10 cellular contexts compared by ENCODE assay signal in the genomic region with DNA sequence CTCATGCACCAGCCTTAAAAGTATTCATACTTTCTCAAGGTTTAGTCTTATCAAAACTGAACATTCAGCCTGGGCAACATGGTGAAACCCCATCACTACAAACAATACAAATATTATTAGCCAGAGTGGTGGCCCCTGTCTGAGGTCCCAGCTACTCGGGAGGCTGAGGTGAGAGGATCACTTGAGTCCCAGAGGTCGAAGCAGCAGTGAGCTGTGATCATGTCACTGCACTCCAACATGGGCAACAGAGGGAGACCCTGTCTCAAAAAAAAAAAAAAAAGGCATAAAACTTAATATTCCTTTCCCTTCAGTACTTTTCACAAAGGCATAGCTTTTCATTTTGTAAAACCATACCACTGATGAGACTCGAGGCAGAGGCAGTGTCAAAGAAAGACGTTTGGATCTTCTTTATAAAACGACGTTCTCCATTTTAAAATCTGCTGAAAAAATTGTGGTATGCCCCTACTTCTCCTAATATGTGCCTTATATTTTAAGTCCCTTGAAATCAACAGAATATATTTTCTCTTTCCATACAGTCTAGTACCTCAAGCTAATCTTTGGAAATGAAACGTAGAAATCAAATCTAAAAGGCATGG. TPM values are rescaled to one million over a fixed set of nuclear protein-coding genes. Genes with fewer than 3 reads are reported as not detected.
DNase-seq lines count a peak whose midpoint lies in the region; ATAC-seq and TF ChIP-seq lines count a peak whose summit lies in the region.
"Had no signal": no experiment of that assay in that cellular context is flagged by ENCODE, and none has a peak within 500 bp of the region (broad histone marks: within the 10 kb centered on the region; RNA-seq: fewer than 3 reads in every experiment).

No MANE protein-coding gene starts in this region.

- H3K9me3 Mint-ChIP-seq in activated naive CD4-positive, alpha-beta T cell treated with anti-CD3 and anti-CD28 coated beads, Interleukin-2, amount 10 ng/mL, durations not matched to agents 7 days and 5 days = no peaks in the 10 kb centered on the region
- no peaks in the 10 kb centered on the region for H3K9me3 Mint-ChIP-seq in stimulated activated effector memory CD8-positive, alpha-beta T cell treated with anti-CD3 and anti-CD28 coated beads, Interleukin-12 subunit alpha, Interleukin-12 subunit beta, amount 100 ng/mL, for 72 hours

- H3K36me3 Mint-ChIP-seq in activated naive CD4-positive, alpha-beta T cell treated with anti-CD3 and anti-CD28 coated beads, Interleukin-2, amount 10 ng/mL, durations not matched to agents 7 days and 5 days = peaks cover 24% of the 10 kb centered on the region
- H3K36me3 Mint-ChIP-seq in stimulated activated effector memory CD8-positive, alpha-beta T cell treated with anti-CD3 and anti-CD28 coated beads, Interleukin-12 subunit alpha, Interleukin-12 subunit beta, amount 100 ng/mL, for 72 hours = peaks cover 23% of the 10 kb centered on the region

- peaks cover 47% of the 10 kb centered on the region for H3K4me1 Mint-ChIP-seq in activated naive CD4-positive, alpha-beta T cell treated with anti-CD3 and anti-CD28 coated beads, Interleukin-2, amount 10 ng/mL, durations not matched to agents 7 days and 5 days
- peaks cover 28% of the 10 kb centered on the region for H3K4me1 Mint-ChIP-seq in stimulated activated effector memory CD8-positive, alpha-beta T cell treated with anti-CD3 and anti-CD28 coated beads, Interleukin-12 subunit alpha, Interleukin-12 subunit beta, amount 100 ng/mL, for 72 hours

- CTCF ChIA-PET in activated naive CD4-positive, alpha-beta T cell treated with anti-CD3 and anti-CD28 coated beads, Interleukin-2, amount 10 ng/mL, durations not matched to agents 7 days and 5 days (lab: Charles Lee) = interaction anchor here (1.5 kb wide), 1 partner anchor 10 kb away, joined by 4 read pairs; no protein-coding TSS in a partner anchor
- CTCF ChIA-PET in SK-N-SH (lab: Yijun Ruan, JAX) = interaction anchor here (0.7 kb wide), 1 partner anchor 55 kb away, joined by 3 read pairs; no protein-coding TSS in a partner anchor

- 25% methylated on average over 7 of the region's 7 CpGs for WGBS in SK-N-SH (ENCODE audit: low lambda C conversion rate)

- no peaks in the 10 kb centered on the region for H3K27me3 Mint-ChIP-seq in activated naive CD4-positive, alpha-beta T cell treated with anti-CD3 and anti-CD28 coated beads, Interleukin-2, amount 10 ng/mL, durations not matched to agents 7 days and 5 days

- no peaks in the 10 kb centered on the region for H3K9me3 ChIP-seq in SK-N-SH

- POLR2A ChIA-PET in SK-N-SH (lab: Yijun Ruan, JAX) = no interaction called here

- H3K27me3 ChIP-seq in SK-N-SH (ENCODE audit: insufficient read depth) = no peaks in the 10 kb centered on the region

- H3K36me3 ChIP-seq in SK-N-SH (replicated peaks in 1 of 2; ENCODE audit: control insufficient read depth in 1 of 2, insufficient read depth in 2 of 2, low read length in 1 of 2) = peaks cover 4 to 7% of the 10 kb centered on the region in 2 experiments

- no peak overlapping the region for H3K27ac ChIP-seq in SK-N-SH (ENCODE audit: low read depth in 2 of 2, low read length in 1 of 2)

- H3K4me3 Mint-ChIP-seq in activated naive CD4-positive, alpha-beta T cell treated with anti-CD3 and anti-CD28 coated beads, Interleukin-2, amount 10 ng/mL, durations not matched to agents 7 days and 5 days = peak overlapping the region; percentile 95
- peak overlapping the region; percentile 89 for H3K4me3 Mint-ChIP-seq in stimulated activated effector memory CD8-positive, alpha-beta T cell treated with anti-CD3 and anti-CD28 coated beads, Interleukin-12 subunit alpha, Interleukin-12 subunit beta, amount 100 ng/mL, for 72 hours

- no peaks in the 10 kb centered on the region for H3K9me2 ChIP-seq in SK-N-SH

- TF ChIP-seq POLR2A in erythroblast (IDR thresholded peaks at IDR 0.05; ENCODE audit: low read length) = no peak

- H3K4me1 ChIP-seq in SK-N-SH (ENCODE audit: control insufficient read depth in 1 of 2, insufficient read depth in 2 of 2, low read depth in 1 of 2, low read length in 1 of 2) = no peaks in the 10 kb centered on the region; a peak in 2 of 4 replicates

- peak overlapping the region; percentile 83 for H3K4me2 ChIP-seq in SK-N-SH

- no peak for DNase-seq in activated naive CD4-positive, alpha-beta T cell treated with anti-CD3 and anti-CD28 coated beads, Interleukin-2, amount 10 ng/mL, durations not matched to agents 7 days and 5 days
- DNase-seq in activated naive CD4-positive, alpha-beta T cell treated with anti-CD3 and anti-CD28 coated beads, Interleukin-2, amount 50 U/mL, for 16 hours = no peak
- DNase-seq in SK-N-SH = no peak
- peak; percentile 35 to 44 for DNase-seq in erythroblast (lab: John Stamatoyannopoulos, UW)
- DNase-seq in stimulated activated effector memory CD8-positive, alpha-beta T cell treated with anti-CD3 and anti-CD28 coated beads, Interleukin-12 subunit alpha, Interleukin-12 subunit beta, amount 100 ng/mL, for 72 hours (ENCODE audit: low spot score in 2 of 2) = no peak
- no peak for DNase-seq in NCI-H2196 treated with DMSO at 0.1 percent for 48 hours (lab: John Stamatoyannopoulos, UW; ENCODE audit: unreplicated experiment)
- DNase-seq in dedifferentiated amniotic fluid mesenchymal stem cell (ENCODE audit: extremely low spot score) = no peak
- DNase-seq: NCI-H1092 treated with DMSO at 0.1 percent for 48 hours, occipital lobe had no signal

- no peak for TF ChIP-seq EP300 in SK-N-SH (IDR thresholded peaks at IDR 0.05; ENCODE audit: borderline replicate concordance in 1 of 2, low read depth in 1 of 2, low read length in 1 of 2)

- no peaks in the 10 kb centered on the region for H3F3A ChIP-seq in SK-N-SH (replicated peaks; ENCODE audit: insufficient read depth)

- peak overlapping the region; percentile 68; the same call in 1 of the 2 replicates for H3K9ac ChIP-seq in SK-N-SH

- peak overlapping the region; percentile 85 to 87 for H3K4me3 ChIP-seq in SK-N-SH (ENCODE audit: low read depth in 2 of 2, low read length in 1 of 2)

- H2AFZ ChIP-seq in SK-N-SH (ENCODE audit: low read depth) = peak overlapping the region; percentile 78

- peaks cover 30% of the 10 kb centered on the region for H3K79me2 ChIP-seq in SK-N-SH (ENCODE audit: insufficient read depth)

- H4K20me1 ChIP-seq in SK-N-SH (ENCODE audit: insufficient read depth) = no peaks in the 10 kb centered on the region

- H3K27ac Mint-ChIP-seq in activated naive CD4-positive, alpha-beta T cell treated with anti-CD3 and anti-CD28 coated beads, Interleukin-2, amount 10 ng/mL, durations not matched to agents 7 days and 5 days = peak overlapping the region; percentile 97
- peak overlapping the region; percentile 96 for H3K27ac Mint-ChIP-seq in stimulated activated effector memory CD8-positive, alpha-beta T cell treated with anti-CD3 and anti-CD28 coated beads, Interleukin-12 subunit alpha, Interleukin-12 subunit beta, amount 100 ng/mL, for 72 hours

- ATAC-seq in stimulated activated effector memory CD8-positive, alpha-beta T cell treated with anti-CD3 and anti-CD28 coated beads, Interleukin-12 subunit alpha, Interleukin-12 subunit beta, amount 100 ng/mL, for 72 hours = peak; percentile 41
- no peak for ATAC-seq in GM21619 (IDR thresholded peaks at IDR 0.05; ENCODE audit: unreplicated experiment)

- no peak for TF ChIP-seq CTCF in SK-N-SH (IDR thresholded peaks at IDR 0.05)

- no peak for TF ChIP-seq RAD21 in SK-N-SH (IDR thresholded peaks at IDR 0.05; ENCODE audit: low read length)

TF ChIP-seq in SK-N-SH, 30 proteins besides CTCF, POLR2A, EP300 and RAD21:
- TF ChIP-seq NRF1 (IDR thresholded peaks at IDR 0.05; ENCODE audit: low read depth, low read length) (no peak), JUND (IDR thresholded peaks at IDR 0.05) (no peak), EZH2phosphoT487 (IDR thresholded peaks at IDR 0.05; ENCODE audit: borderline replicate concordance, low read depth) (no peak), MXI1 (IDR thresholded peaks at IDR 0.05; ENCODE audit: low read depth, low read length) (no peak), TAF1 (IDR thresholded peaks at IDR 0.05; ENCODE audit: borderline replicate concordance, low read depth, low read length) (no peak), SIN3A (IDR thresholded peaks at IDR 0.05; ENCODE audit: borderline replicate concordance, low read depth, low read length) (no peak), TEAD4 (IDR thresholded peaks at IDR 0.05; ENCODE audit: borderline replicate concordance, insufficient read depth) (no peak)
- TF ChIP-seq, protein P1, sequence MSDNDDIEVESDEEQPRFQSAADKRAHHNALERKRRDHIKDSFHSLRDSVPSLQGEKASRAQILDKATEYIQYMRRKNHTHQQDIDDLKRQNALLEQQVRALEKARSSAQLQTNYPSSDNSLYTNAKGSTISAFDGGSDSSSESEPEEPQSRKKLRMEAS (IDR thresholded peaks at IDR 0.05; ENCODE audit: low read depth) = no peak

RNA-seq across cellular contexts. Expression of gene NSUN6, which starts 1.9 kb away (rescaled TPM):
- 5.3 and 7.8 TPM in 2 replicates for polyA plus RNA-seq in SK-N-SH (2012; rRNA removed)
- 5.7 and 6.6 TPM in 2 replicates for polyA plus RNA-seq in SK-N-SH (2012; cell fraction: cytosol; rRNA removed)
- polyA plus RNA-seq in SK-N-SH (2012; cell fraction: nucleus; rRNA removed) = 8.7 and 16.3 TPM in 2 replicates

RNA-seq across cellular contexts. Expression of gene ARL5B, which starts 9.8 kb away (rescaled TPM):
- polyA plus RNA-seq in SK-N-SH (2012; rRNA removed) = 4.9 and 6.6 TPM in 2 replicates
- 6.1 and 8.5 TPM in 2 replicates for polyA plus RNA-seq in SK-N-SH (2012; cell fraction: cytosol; rRNA removed)
- 6.2 and 19.5 TPM in 2 replicates for polyA plus RNA-seq in SK-N-SH (2012; cell fraction: nucleus; rRNA removed)

Comparison
In these comparisons a context has a peak if more than half of its experiments do, and no peak if none do; other contexts are left out.
1. DNase-seq: peak in erythroblast (2 of 2); none in activated naive CD4-positive, alpha-beta T cell treated with anti-CD3 and anti-CD28 coated beads, Interleukin-2, amount 10 ng/mL, durations not matched to agents 7 days and 5 days (single experiment), activated naive CD4-positive, alpha-beta T cell treated with anti-CD3 and anti-CD28 coated beads, Interleukin-2, amount 50 U/mL, for 16 hours (single experiment), SK-N-SH (single experiment), stimulated activated effector memory CD8-positive, alpha-beta T cell treated with anti-CD3 and anti-CD28 coated beads, Interleukin-12 subunit alpha, Interleukin-12 subunit beta, amount 100 ng/mL, for 72 hours (0 of 2), NCI-H2196 treated with DMSO at 0.1 percent for 48 hours (single experiment) and dedifferentiated amniotic fluid mesenchymal stem cell (single experiment).